Comparison of ENCODE assay signal across 1 cellular context in genomic region chr5:132867046-132867451, GRCh38.
TF ChIP-seq lines count a peak whose summit lies in the region.

No MANE protein-coding gene starts in this region.

TF ChIP-seq in HepG2, 621 proteins besides CTCF, POLR2A, EP300 and RAD21 (continues in another document):
- no peak for TF ChIP-seq ZNF674 (CRISPR knock-in tag; IDR thresholded peaks at IDR 0.05; ENCODE audit: low read depth)
- TF ChIP-seq PRDM15 (CRISPR knock-in tag; IDR thresholded peaks at IDR 0.05) = no peak
- no peak for TF ChIP-seq HNRNPH1 (optimal IDR thresholded peaks at IDR 0.05; ENCODE audit: low read depth, low read length)
- no peak for TF ChIP-seq ZZZ3 (CRISPR knock-in tag; IDR thresholded peaks at IDR 0.05; ENCODE audit: borderline replicate concordance)
- 0 out of 2 replicates have a peak, but pooled peaks have one; percentile 6 for TF ChIP-seq BATF2 (CRISPR knock-in tag; IDR thresholded peaks at IDR 0.05)
- 0 out of 2 replicates have a peak, but pooled peaks have one; percentile 29 for TF ChIP-seq ATF7-NPFF (CRISPR knock-in tag; IDR thresholded peaks at IDR 0.05; ENCODE audit: low read depth)
- TF ChIP-seq BCL6 (CRISPR knock-in tag; IDR thresholded peaks at IDR 0.05) = no peak
- no peak for TF ChIP-seq RXRB (CRISPR knock-in tag; IDR thresholded peaks at IDR 0.05; ENCODE audit: borderline replicate concordance)
- 0 out of 2 replicates have a peak, but pooled peaks have one; percentile 39 for TF ChIP-seq ZNF790 (CRISPR knock-in tag; IDR thresholded peaks at IDR 0.05; ENCODE audit: borderline replicate concordance)
- no peak for TF ChIP-seq NCOA1 (CRISPR knock-in tag; IDR thresholded peaks at IDR 0.05)
- TF ChIP-seq FOXA3 (CRISPR knock-in tag; IDR thresholded peaks at IDR 0.05) = no peak
- no peak for TF ChIP-seq NCOA5 (CRISPR knock-in tag; IDR thresholded peaks at IDR 0.05)
- no peak for TF ChIP-seq RNF2 (conservative IDR thresholded peaks at IDR 0.05; ENCODE audit: low read depth)
- TF ChIP-seq ZC3H13 (CRISPR knock-in tag; IDR thresholded peaks at IDR 0.05) = 0 out of 2 replicates have a peak, but pooled peaks have one; percentile 5
- TF ChIP-seq ZNF12 (CRISPR knock-in tag; IDR thresholded peaks at IDR 0.05) = peak; percentile 6; the same call in 1 of the 2 replicates
- no peak for TF ChIP-seq POLR2AphosphoS2 (IDR thresholded peaks at IDR 0.05; ENCODE audit: low read depth, low read length)
- TF ChIP-seq MXD1 (CRISPR knock-in tag; IDR thresholded peaks at IDR 0.05) = peak; percentile 11; the same call in 1 of the 2 replicates
- TF ChIP-seq TEAD2 (CRISPR knock-in tag; IDR thresholded peaks at IDR 0.05) = no peak
- TF ChIP-seq ZSCAN21 (CRISPR knock-in tag; IDR thresholded peaks at IDR 0.05; ENCODE audit: borderline replicate concordance) = no peak
- TF ChIP-seq KDM5B (CRISPR knock-in tag; IDR thresholded peaks at IDR 0.05; ENCODE audit: borderline replicate concordance) = peak; percentile 52; the same call in 1 of the 2 replicates
- TF ChIP-seq ASH2L (IDR thresholded peaks at IDR 0.05; ENCODE audit: insufficient read length, low read depth, low read length) = peak; percentile 5
- no peak for TF ChIP-seq MNT (IDR thresholded peaks at IDR 0.05)
- peak; percentile 19; the same call in 1 of the 2 replicates for TF ChIP-seq KAT7 (CRISPR knock-in tag; IDR thresholded peaks at IDR 0.05; ENCODE audit: borderline replicate concordance)
- peak; percentile 20; the same call in 1 of the 2 replicates for TF ChIP-seq REL (CRISPR knock-in tag; conservative IDR thresholded peaks at IDR 0.05)
- TF ChIP-seq CAMTA2 (CRISPR knock-in tag; IDR thresholded peaks at IDR 0.05; ENCODE audit: borderline replicate concordance) = 0 out of 2 replicates have a peak, but pooled peaks have one; percentile 57
- peak; percentile 38; the same call in 1 of the 2 replicates for TF ChIP-seq ESRRA (CRISPR knock-in tag; IDR thresholded peaks at IDR 0.05; ENCODE audit: low read depth)
- no peak for TF ChIP-seq STAT6 (CRISPR knock-in tag; IDR thresholded peaks at IDR 0.05; ENCODE audit: borderline replicate concordance)
- no peak for TF ChIP-seq MTA1 (CRISPR knock-in tag; IDR thresholded peaks at IDR 0.05; ENCODE audit: borderline replicate concordance)
- peak; percentile 45; the same call in 1 of the 2 replicates for TF ChIP-seq ZNF710 (CRISPR knock-in tag; IDR thresholded peaks at IDR 0.05; ENCODE audit: borderline replicate concordance)
- TF ChIP-seq SNAI1 (CRISPR knock-in tag; IDR thresholded peaks at IDR 0.05; ENCODE audit: borderline replicate concordance) = peak; percentile 77; the same call in 1 of the 2 replicates
- TF ChIP-seq GLI4 (CRISPR knock-in tag; IDR thresholded peaks at IDR 0.05; ENCODE audit: borderline replicate concordance) = no peak
- TF ChIP-seq CEBPZ (IDR thresholded peaks at IDR 0.05; ENCODE audit: low read length) = no peak
- TF ChIP-seq ZNF772 (CRISPR knock-in tag; IDR thresholded peaks at IDR 0.05) = no peak
- TF ChIP-seq IKZF1 (IDR thresholded peaks at IDR 0.05) = no peak
- no peak for TF ChIP-seq EEA1 (CRISPR knock-in tag; IDR thresholded peaks at IDR 0.05; ENCODE audit: borderline replicate concordance)
- TF ChIP-seq AGO2 (optimal IDR thresholded peaks at IDR 0.05; ENCODE audit: low read depth, low read length) = peak; percentile 32
- TF ChIP-seq DMAP1 (CRISPR knock-in tag; IDR thresholded peaks at IDR 0.05) = peak; percentile 7; the same call in 1 of the 2 replicates
- TF ChIP-seq SNAPC4 (CRISPR knock-in tag; IDR thresholded peaks at IDR 0.05) = peak; percentile 74; the same call in 1 of the 2 replicates
- TF ChIP-seq CBX2 (IDR thresholded peaks at IDR 0.05; ENCODE audit: low read depth, low read length) = no peak
- TF ChIP-seq CBX2 (CRISPR knock-in tag; IDR thresholded peaks at IDR 0.05; ENCODE audit: low read depth) = no peak
- TF ChIP-seq ZNF260 (CRISPR knock-in tag; IDR thresholded peaks at IDR 0.05; ENCODE audit: borderline replicate concordance, low read depth) = no peak
- TF ChIP-seq ZNF333 (CRISPR knock-in tag; IDR thresholded peaks at IDR 0.05; ENCODE audit: borderline replicate concordance) = 0 out of 2 replicates have a peak, but pooled peaks have one; percentile 39
- no peak for TF ChIP-seq ZNF354B (CRISPR knock-in tag; IDR thresholded peaks at IDR 0.05)
- TF ChIP-seq ZNF776 (CRISPR knock-in tag; IDR thresholded peaks at IDR 0.05) = peak; percentile 68; the same call in 1 of the 2 replicates
